14 cellular contexts compared by ENCODE assay signal in the genomic region with DNA sequence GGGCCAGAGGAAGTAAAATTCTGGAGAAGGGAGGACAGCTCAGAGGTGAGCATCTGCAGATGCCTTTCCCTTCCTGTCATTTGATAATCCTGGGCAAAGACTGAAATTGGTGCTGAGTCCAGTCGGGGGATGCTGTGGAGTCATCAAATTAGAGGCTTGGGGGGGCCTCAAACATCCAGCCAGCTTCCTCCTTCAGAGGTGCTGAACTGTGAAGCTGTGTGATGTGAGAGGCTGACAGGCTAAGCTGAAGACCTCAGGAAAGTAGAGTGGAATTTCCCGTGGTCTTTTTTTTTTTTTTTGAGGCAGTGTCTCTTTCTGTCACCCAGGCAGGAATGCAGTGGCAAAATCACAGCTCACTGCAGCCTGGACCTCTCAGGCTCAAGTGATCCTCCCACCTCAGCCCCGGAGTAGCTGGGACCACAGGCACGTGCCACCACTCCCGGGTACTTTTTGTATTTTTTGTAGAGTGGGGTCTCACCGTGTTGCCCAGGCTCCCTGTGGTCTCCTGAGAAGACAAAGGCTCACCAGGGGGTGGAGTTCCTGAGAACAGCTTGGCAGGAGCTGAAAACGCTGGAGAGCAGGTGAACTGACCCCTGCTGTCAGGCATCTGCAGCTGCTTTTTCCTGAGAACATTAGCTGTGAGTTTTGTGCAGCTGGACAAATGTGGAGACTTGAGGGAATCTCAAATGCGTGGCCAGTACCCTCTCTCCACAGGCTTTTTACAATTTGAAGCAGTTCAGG. TPM values are rescaled to one million over a fixed set of nuclear protein-coding genes. Genes with fewer than 3 reads are reported as not detected.
DNase-seq lines count a peak whose midpoint lies in the region; ATAC-seq and TF ChIP-seq lines count a peak whose summit lies in the region.
"Had no signal": no experiment of that assay in that cellular context is flagged by ENCODE, and none has a peak within 500 bp of the region (broad histone marks: within the 10 kb centered on the region; RNA-seq: fewer than 3 reads in every experiment).

No MANE protein-coding gene starts in this region.

- H3K79me2 ChIP-seq in smooth muscle cell (ENCODE audit: low read depth): no peaks in the 10 kb centered on the region

- H3K9me3 ChIP-seq in smooth muscle cell (replicated peaks; ENCODE audit: low read depth): no peaks in the 10 kb centered on the region
- H3K9me3 ChIP-seq in esophagus squamous epithelium: no peaks in the 10 kb centered on the region
- H3K9me3 ChIP-seq: prostate gland, upper lobe of right lung had no signal

- no peak overlapping the region for H3K27ac Mint-ChIP-seq in stimulated activated memory B cell treated with anti-CD40 and anti-IgM and Interleukin-4, amounts not matched to agents 10 μg/mL and 1 μg/mL and 100 μg/mL, for 72 hours

- H3K4me1 ChIP-seq in smooth muscle cell (ENCODE audit: low read depth) (no peaks in the 10 kb centered on the region), esophagus squamous epithelium (no peaks in the 10 kb centered on the region)
- H3K4me1 ChIP-seq: breast epithelium, left ventricle myocardium inferior, prostate gland, upper lobe of right lung had no signal

- H3K4me3 Mint-ChIP-seq in stimulated activated memory B cell treated with anti-CD40 and anti-IgM and Interleukin-4, amounts not matched to agents 10 μg/mL and 1 μg/mL and 100 μg/mL, for 72 hours: no peak overlapping the region

- no peaks in the 10 kb centered on the region for H3K36me3 Mint-ChIP-seq in stimulated activated memory B cell treated with anti-CD40 and anti-IgM and Interleukin-4, amounts not matched to agents 10 μg/mL and 1 μg/mL and 100 μg/mL, for 72 hours

- no peaks in the 10 kb centered on the region for H3K4me1 Mint-ChIP-seq in stimulated activated memory B cell treated with anti-CD40 and anti-IgM and Interleukin-4, amounts not matched to agents 10 μg/mL and 1 μg/mL and 100 μg/mL, for 72 hours

- H3K36me3 ChIP-seq in smooth muscle cell (ENCODE audit: low read depth) (no peaks in the 10 kb centered on the region), esophagus squamous epithelium (no peaks in the 10 kb centered on the region)
- H3K36me3 ChIP-seq: breast epithelium, left ventricle myocardium inferior, prostate gland, upper lobe of right lung had no signal

- no peaks in the 10 kb centered on the region for H3F3A ChIP-seq in smooth muscle cell (ENCODE audit: low read depth)

- peaks cover 3% of the 10 kb centered on the region for H3K9me3 Mint-ChIP-seq in stimulated activated memory B cell treated with anti-CD40 and anti-IgM and Interleukin-4, amounts not matched to agents 10 μg/mL and 1 μg/mL and 100 μg/mL, for 72 hours

- TF ChIP-seq POLR2A in esophagus squamous epithelium (IDR thresholded peaks at IDR 0.05): no peak

- peaks cover 63% of the 10 kb centered on the region for H3K27me3 Mint-ChIP-seq in stimulated activated memory B cell treated with anti-CD40 and anti-IgM and Interleukin-4, amounts not matched to agents 10 μg/mL and 1 μg/mL and 100 μg/mL, for 72 hours

- H3K27ac ChIP-seq in smooth muscle cell (ENCODE audit: low read depth) (no peak overlapping the region), esophagus squamous epithelium (no peak overlapping the region)
- H3K27ac ChIP-seq: breast epithelium, left ventricle myocardium inferior, prostate gland, upper lobe of right lung had no signal

- WGBS in smooth muscle cell (ENCODE audit: low lambda C conversion rate): 37% methylated on average over 8 of the region's 8 CpGs
- 29 to 42% methylated on average over 4 to 7 of the region's 8 CpGs for WGBS in esophagus squamous epithelium, 2 donors

- H4K20me1 ChIP-seq in smooth muscle cell (ENCODE audit: low read depth): no peaks in the 10 kb centered on the region

- H3K27me3 ChIP-seq in smooth muscle cell (ENCODE audit: low read depth) (no peaks in the 10 kb centered on the region), esophagus squamous epithelium (peaks cover 0 to 13% (median 0%) of the 10 kb centered on the region in 4 donors)

- no peak overlapping the region for H2AFZ ChIP-seq in smooth muscle cell (ENCODE audit: low read depth)

- ATAC-seq in HG02759 (IDR thresholded peaks at IDR 0.05; ENCODE audit: unreplicated experiment): no peak
- ATAC-seq in stimulated activated memory B cell treated with anti-CD40 and anti-IgM and Interleukin-4, amounts not matched to agents 10 μg/mL and 1 μg/mL and 100 μg/mL, for 72 hours: no peak
- ATAC-seq: upper lobe of right lung had no signal

- intact Hi-C loops in esophagus squamous epithelium (cut with DNase I): no loop called here

- no peak overlapping the region for H3K4me2 ChIP-seq in smooth muscle cell

- no peak overlapping the region for H3K4me3 ChIP-seq in smooth muscle cell
- no peak overlapping the region for H3K4me3 ChIP-seq in esophagus squamous epithelium
- H3K4me3 ChIP-seq: breast epithelium, left ventricle myocardium inferior, prostate gland, upper lobe of right lung had no signal

- peak; percentile 10 for TF ChIP-seq CTCF in smooth muscle cell (IDR thresholded peaks at IDR 0.05; ENCODE audit: borderline replicate concordance, insufficient read depth, poor library complexity, severe bottlenecking)
- TF ChIP-seq CTCF in esophagus squamous epithelium (IDR thresholded peaks at IDR 0.05): no peak

- DNase-seq in NCI-H748 (lab: John Stamatoyannopoulos, UW; ENCODE audit: unreplicated experiment): peak; percentile 64
- no peak for DNase-seq in NCI-H748 treated with DMSO at 0.1 percent for 48 hours (lab: John Stamatoyannopoulos, UW)
- DNase-seq in NCI-H146 (lab: John Stamatoyannopoulos, UW): peak; percentile 95
- peak; percentile 29 for DNase-seq in astrocyte of the hippocampus (ENCODE audit: low read depth, low spot score)
- no peak for DNase-seq in smooth muscle cell (lab: John Stamatoyannopoulos, UW; ENCODE audit: unreplicated experiment)
- no peak for DNase-seq in esophagus squamous epithelium (lab: John Stamatoyannopoulos, UW)
- DNase-seq: left ventricle myocardium inferior, upper lobe of right lung had no signal

- H3K9ac ChIP-seq in smooth muscle cell (ENCODE audit: low read depth): no peak overlapping the region

RNA-seq across cellular contexts. Expression of gene TCL1B, which starts 6.1 kb away (rescaled TPM):
- total RNA-seq in smooth muscle cell: not detected in 2 replicates
- not detected in 2 replicates for polyA plus RNA-seq in smooth muscle cell
- not detected for total RNA-seq in esophagus squamous epithelium
- total RNA-seq: breast epithelium, fibroblast of lung, left ventricle myocardium inferior, upper lobe of right lung had no signal
- polyA plus RNA-seq: AG04450, fibroblast of lung had no signal

RNA-seq across cellular contexts. Expression of gene TCL1A, which starts 33.8 kb away (rescaled TPM):
- not detected in 2 replicates for total RNA-seq in smooth muscle cell
- not detected in 2 replicates for polyA plus RNA-seq in smooth muscle cell
- total RNA-seq in esophagus squamous epithelium: not detected
- total RNA-seq: breast epithelium, fibroblast of lung, left ventricle myocardium inferior, upper lobe of right lung had no signal
- polyA plus RNA-seq: AG04450, fibroblast of lung had no signal

Comparison
In these comparisons a context has a peak if more than half of its experiments do, and no peak if none do; other contexts are left out.
1. DNase-seq: peak in NCI-H748 (single experiment), NCI-H146 (single experiment) and astrocyte of the hippocampus (single experiment); none in NCI-H748 treated with DMSO at 0.1 percent for 48 hours (single experiment), smooth muscle cell (single experiment) and esophagus squamous epithelium (single experiment).